In genomic region chr3:124552224-124552623, GRCh38 we compare ENCODE assay signal across 11 cellular contexts.
DNase-seq lines count a peak whose midpoint lies in the region; ATAC-seq, FAIRE-seq and TF ChIP-seq lines count a peak whose summit lies in the region.
"Had no signal": no experiment of that assay in that cellular context is flagged by ENCODE, and none has a peak within 500 bp of the region (broad histone marks: within the 10 kb centered on the region; RNA-seq: fewer than 3 reads in every experiment).

No MANE protein-coding gene starts in this region.

- no peaks in the 10 kb centered on the region for H3K79me1 ChIP-seq in neuronal stem cell (ENCODE audit: low read depth, low read length)

- H2BK120ac ChIP-seq in neuronal stem cell (ENCODE audit: low read depth, low read length): no peak overlapping the region

- POLR2A ChIA-PET in A549 (lab: Yijun Ruan, JAX): no interaction called here

- TF ChIP-seq RAD21 in A549 (conservative IDR thresholded peaks at IDR 0.05 in 1 of 2, IDR thresholded peaks at IDR 0.05 in 1 of 2): no peak

- H3K27me3 ChIP-seq in hepatocyte (no peaks in the 10 kb centered on the region), neuronal stem cell (ENCODE audit: control insufficient read depth in 3 of 3, insufficient read depth in 3 of 3, low read depth in 1 of 3, low read length in 3 of 3) (no peaks in the 10 kb centered on the region)

- no peak overlapping the region for H3K14ac ChIP-seq in neuronal stem cell (ENCODE audit: low read length)

- no peak overlapping the region for H3K23ac ChIP-seq in neuronal stem cell (ENCODE audit: low read depth, low read length, poor library complexity)

- no peak overlapping the region for H3K4ac ChIP-seq in neuronal stem cell (ENCODE audit: low read length)

- H3K27ac ChIP-seq in A549 (no peak overlapping the region), hepatocyte (no peak overlapping the region), neuronal stem cell (replicated peaks; ENCODE audit: low read length) (no peak overlapping the region)

- H2AFZ ChIP-seq in hepatocyte: no peak overlapping the region
- no peak overlapping the region for H2AFZ ChIP-seq in neuronal stem cell (ENCODE audit: low read length)

- H3K27ac Mint-ChIP-seq in activated naive CD4-positive, alpha-beta T cell treated with anti-CD3 and anti-CD28 coated beads, Interleukin-2, amount 50 U/mL, for 72 hours: no peak overlapping the region

- H3K4me3 ChIP-seq in A549: no peak overlapping the region
- no peak overlapping the region for H3K4me3 ChIP-seq in hepatocyte
- H3K4me3 ChIP-seq in neuronal stem cell (ENCODE audit: low read length in 2 of 2): no peak overlapping the region

- no peak for TF ChIP-seq POLR2A in A549 (IDR thresholded peaks at IDR 0.05; ENCODE audit: low read length)

- H4K8ac ChIP-seq in neuronal stem cell (ENCODE audit: low read depth, low read length): no peak overlapping the region

- CTCF ChIA-PET in A549 (lab: Yijun Ruan, JAX): interaction anchor here (1.6 to 8.0 kb wide), 4 partner anchors 8 to 200 kb away, joined by 7 to 77 read pairs (median 20); no protein-coding TSS in a partner anchor

- TF ChIP-seq CTCF in A549 (IDR thresholded peaks at IDR 0.05) (no peak), hepatocyte (IDR thresholded peaks at IDR 0.05; ENCODE audit: poor library complexity) (no peak)

- peak overlapping the region; percentile 63 for H3K4me2 ChIP-seq in A549
- no peak overlapping the region for H3K4me2 ChIP-seq in hepatocyte
- no peak overlapping the region for H3K4me2 ChIP-seq in neuronal stem cell (ENCODE audit: insufficient read depth, low read length, poor library complexity, severe bottlenecking)

- H3K18ac ChIP-seq in neuronal stem cell (ENCODE audit: low read length): no peak overlapping the region

- H3K9me2 ChIP-seq in hepatocyte (replicated peaks; ENCODE audit: insufficient read depth): no peaks in the 10 kb centered on the region

- no peaks in the 10 kb centered on the region for H3K79me2 ChIP-seq in hepatocyte

- WGBS in A549 (ENCODE audit: missing lambda C conversion rate): 13% methylated on average over 5 of the region's 5 CpGs
- WGBS in hepatocyte (ENCODE audit: low lambda C conversion rate, missing lambda C conversion rate): 72% methylated on average over 5 of the region's 5 CpGs
- WGBS in neuronal stem cell (ENCODE audit: extremely low coverage in 2 of 2, insufficient read length in 2 of 2, insufficient replicate concordance in 1 of 2), 2 donors: no CpG with 5 or more reads among the region's 5 CpGs

- H4K91ac ChIP-seq in neuronal stem cell (ENCODE audit: low read depth, low read length, poor library complexity): no peak overlapping the region

- H3K36me3 Mint-ChIP-seq in activated naive CD4-positive, alpha-beta T cell treated with anti-CD3 and anti-CD28 coated beads, Interleukin-2, amount 50 U/mL, for 72 hours: no peaks in the 10 kb centered on the region

- H3K36me3 ChIP-seq in hepatocyte (replicated peaks; ENCODE audit: insufficient read depth, low read depth) (no peaks in the 10 kb centered on the region), neuronal stem cell (replicated peaks in 1 of 2; ENCODE audit: control insufficient read depth in 2 of 2, insufficient read depth in 2 of 2, low read length in 2 of 2) (no peaks in the 10 kb centered on the region)

- no peak overlapping the region for H3K9ac ChIP-seq in neuronal stem cell (ENCODE audit: low read depth, low read length, poor library complexity)

- ATAC-seq in A549 (peak; percentile 36 to 47; a peak in 3 of 6 replicates), GM18858 (IDR thresholded peaks at IDR 0.05; ENCODE audit: unreplicated experiment) (no peak)
- no peak for ATAC-seq in activated naive CD4-positive, alpha-beta T cell treated with anti-CD3 and anti-CD28 coated beads, Interleukin-2, amount 50 U/mL, for 72 hours

- H3K9me3 ChIP-seq in A549 (no peaks in the 10 kb centered on the region), hepatocyte (ENCODE audit: low read depth) (no peaks in the 10 kb centered on the region), neuronal stem cell (replicated peaks in 1 of 2; ENCODE audit: control insufficient read depth in 2 of 2, insufficient read depth in 1 of 2, low read depth in 1 of 2, low read length in 2 of 2) (no peaks in the 10 kb centered on the region)

- TF ChIP-seq EP300 in A549 (IDR thresholded peaks at IDR 0.05): no peak

- H3K4me1 ChIP-seq in A549 (peaks cover 24% of the 10 kb centered on the region), hepatocyte (ENCODE audit: insufficient read depth) (no peaks in the 10 kb centered on the region), neuronal stem cell (ENCODE audit: control insufficient read depth in 2 of 2, insufficient read depth in 1 of 2, low read depth in 1 of 2, low read length in 2 of 2) (no peaks in the 10 kb centered on the region)

- no peaks in the 10 kb centered on the region for H4K20me1 ChIP-seq in hepatocyte (ENCODE audit: insufficient read depth, poor library complexity, severe bottlenecking)

- no peak overlapping the region for H2BK5ac ChIP-seq in neuronal stem cell (ENCODE audit: low read length)

- no peaks in the 10 kb centered on the region for H3K9me3 Mint-ChIP-seq in activated naive CD4-positive, alpha-beta T cell treated with anti-CD3 and anti-CD28 coated beads, Interleukin-2, amount 50 U/mL, for 72 hours

- no peak for FAIRE-seq in A549 (lab: Jason Lieb, UNC)
- FAIRE-seq: H54 had no signal

- H2AK5ac ChIP-seq in neuronal stem cell (ENCODE audit: low read depth, low read length): no peak overlapping the region

- no peak overlapping the region for H2BK12ac ChIP-seq in neuronal stem cell (ENCODE audit: low read length)

- H2BK15ac ChIP-seq in neuronal stem cell (ENCODE audit: low read length): no peak overlapping the region

- DNase-seq in A549 (ENCODE audit: low read depth in 1 of 2, low spot score in 1 of 2): peak; percentile 29 to 64
- peak; percentile 99 for DNase-seq in HT-29 (ENCODE audit: low spot score)
- DNase-seq in NCI-H82 treated with DMSO at 0.1 percent for 48 hours (lab: John Stamatoyannopoulos, UW; ENCODE audit: unreplicated experiment): peak; percentile 42
- peak; percentile 61 for DNase-seq in hepatocyte (ENCODE audit: low spot score)
- DNase-seq in activated naive CD4-positive, alpha-beta T cell treated with anti-CD3 and anti-CD28 coated beads, Interleukin-2, amount 50 U/mL, for 72 hours (ENCODE audit: low spot score in 2 of 2): no peak
- no peak for DNase-seq in neuronal stem cell (ENCODE audit: low spot score)
- DNase-seq in activated CD4-positive, alpha-beta T cell treated with anti-CD3 and anti-CD28 coated beads, Interleukin-2, amount 50 U/mL, for 1 hour: no peak
- DNase-seq: hypothalamus, KG1 had no signal

TF ChIP-seq in A549, 52 proteins besides CTCF, POLR2A, EP300 and RAD21:
- TF ChIP-seq SMC3 (IDR thresholded peaks at IDR 0.05): no peak
- TF ChIP-seq, protein P1, sequence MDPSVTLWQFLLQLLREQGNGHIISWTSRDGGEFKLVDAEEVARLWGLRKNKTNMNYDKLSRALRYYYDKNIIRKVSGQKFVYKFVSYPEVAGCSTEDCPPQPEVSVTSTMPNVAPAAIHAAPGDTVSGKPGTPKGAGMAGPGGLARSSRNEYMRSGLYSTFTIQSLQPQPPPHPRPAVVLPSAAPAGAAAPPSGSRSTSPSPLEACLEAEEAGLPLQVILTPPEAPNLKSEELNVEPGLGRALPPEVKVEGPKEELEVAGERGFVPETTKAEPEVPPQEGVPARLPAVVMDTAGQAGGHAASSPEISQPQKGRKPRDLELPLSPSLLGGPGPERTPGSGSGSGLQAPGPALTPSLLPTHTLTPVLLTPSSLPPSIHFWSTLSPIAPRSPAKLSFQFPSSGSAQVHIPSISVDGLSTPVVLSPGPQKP (IDR thresholded peaks at IDR 0.05; ENCODE audit: low read depth, low read length): no peak
- TF ChIP-seq, protein P2, sequence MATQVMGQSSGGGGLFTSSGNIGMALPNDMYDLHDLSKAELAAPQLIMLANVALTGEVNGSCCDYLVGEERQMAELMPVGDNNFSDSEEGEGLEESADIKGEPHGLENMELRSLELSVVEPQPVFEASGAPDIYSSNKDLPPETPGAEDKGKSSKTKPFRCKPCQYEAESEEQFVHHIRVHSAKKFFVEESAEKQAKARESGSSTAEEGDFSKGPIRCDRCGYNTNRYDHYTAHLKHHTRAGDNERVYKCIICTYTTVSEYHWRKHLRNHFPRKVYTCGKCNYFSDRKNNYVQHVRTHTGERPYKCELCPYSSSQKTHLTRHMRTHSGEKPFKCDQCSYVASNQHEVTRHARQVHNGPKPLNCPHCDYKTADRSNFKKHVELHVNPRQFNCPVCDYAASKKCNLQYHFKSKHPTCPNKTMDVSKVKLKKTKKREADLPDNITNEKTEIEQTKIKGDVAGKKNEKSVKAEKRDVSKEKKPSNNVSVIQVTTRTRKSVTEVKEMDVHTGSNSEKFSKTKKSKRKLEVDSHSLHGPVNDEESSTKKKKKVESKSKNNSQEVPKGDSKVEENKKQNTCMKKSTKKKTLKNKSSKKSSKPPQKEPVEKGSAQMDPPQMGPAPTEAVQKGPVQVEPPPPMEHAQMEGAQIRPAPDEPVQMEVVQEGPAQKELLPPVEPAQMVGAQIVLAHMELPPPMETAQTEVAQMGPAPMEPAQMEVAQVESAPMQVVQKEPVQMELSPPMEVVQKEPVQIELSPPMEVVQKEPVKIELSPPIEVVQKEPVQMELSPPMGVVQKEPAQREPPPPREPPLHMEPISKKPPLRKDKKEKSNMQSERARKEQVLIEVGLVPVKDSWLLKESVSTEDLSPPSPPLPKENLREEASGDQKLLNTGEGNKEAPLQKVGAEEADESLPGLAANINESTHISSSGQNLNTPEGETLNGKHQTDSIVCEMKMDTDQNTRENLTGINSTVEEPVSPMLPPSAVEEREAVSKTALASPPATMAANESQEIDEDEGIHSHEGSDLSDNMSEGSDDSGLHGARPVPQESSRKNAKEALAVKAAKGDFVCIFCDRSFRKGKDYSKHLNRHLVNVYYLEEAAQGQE (IDR thresholded peaks at IDR 0.05): no peak
- TF ChIP-seq CEBPB (IDR thresholded peaks at IDR 0.05): peak; percentile 31 to 53; a peak in 3 of 4 replicates
- TF ChIP-seq GATA3 (IDR thresholded peaks at IDR 0.05; ENCODE audit: borderline replicate concordance): peak; percentile 76
- TF ChIP-seq FOSL2 (IDR thresholded peaks at IDR 0.05): no peak
- TF ChIP-seq FOSL2 (CRISPR knock-in tag; IDR thresholded peaks at IDR 0.05): 0 out of 2 replicates have a peak, but pooled peaks have one; percentile 8
TF ChIP-seq in A549: peak in this region for 3.

Comparison
In these comparisons a context has a peak if more than half of its experiments do, and no peak if none do; other contexts are left out.
1. ATAC-seq: peak in A549 (2 of 2); none in activated naive CD4-positive, alpha-beta T cell treated with anti-CD3 and anti-CD28 coated beads, Interleukin-2, amount 50 U/mL, for 72 hours (0 of 2) and GM18858 (single experiment).
2. DNase-seq: peak in A549 (2 of 2), HT-29 (single experiment), NCI-H82 treated with DMSO at 0.1 percent for 48 hours (single experiment) and hepatocyte (single experiment); none in activated naive CD4-positive, alpha-beta T cell treated with anti-CD3 and anti-CD28 coated beads, Interleukin-2, amount 50 U/mL, for 72 hours (0 of 2), neuronal stem cell (single experiment) and activated CD4-positive, alpha-beta T cell treated with anti-CD3 and anti-CD28 coated beads, Interleukin-2, amount 50 U/mL, for 1 hour (single experiment).